11 cellular contexts compared by ENCODE assay signal in the genomic region with DNA sequence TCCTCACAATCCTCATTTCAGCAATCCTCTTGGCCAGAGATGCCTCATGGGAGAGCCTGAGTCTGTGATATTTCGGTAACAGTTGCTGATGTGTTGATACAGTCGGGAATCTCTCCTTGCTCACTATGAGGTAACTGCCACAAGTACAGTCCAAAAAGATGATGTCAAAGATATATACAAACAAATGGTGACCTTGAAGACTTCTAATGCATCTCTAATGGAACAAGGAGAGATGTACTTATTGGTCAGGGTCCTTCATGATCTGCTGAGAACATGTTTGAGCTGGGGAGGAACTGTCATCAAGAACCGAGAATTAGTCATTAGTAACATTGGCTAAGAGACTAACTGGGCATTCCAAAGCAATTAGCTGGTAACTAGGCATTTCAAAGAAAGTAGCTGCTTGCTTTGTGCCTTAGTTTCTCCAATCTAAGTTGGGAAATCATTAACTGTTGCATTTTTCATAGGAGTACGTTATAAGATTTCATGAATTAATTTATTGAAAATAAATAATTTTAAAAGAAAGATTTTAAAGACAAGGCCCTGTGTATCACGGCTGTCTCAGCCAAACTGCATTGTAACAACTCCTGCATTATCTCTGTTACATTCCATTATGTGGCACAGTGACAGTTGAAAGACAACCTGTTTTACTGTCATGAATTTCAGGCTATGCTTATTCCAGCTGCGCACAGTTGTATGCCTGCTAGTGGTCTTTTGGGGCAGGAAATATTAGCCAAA. TPM values are rescaled to one million over a fixed set of nuclear protein-coding genes. Genes with fewer than 3 reads are reported as not detected.
A peak's percentile ranks its signal among the peaks of the same experiment; 100 is the strongest.
DNase-seq lines count a peak whose midpoint lies in the region; ATAC-seq and TF ChIP-seq lines count a peak whose summit lies in the region.
"Had no signal": no experiment of that assay in that cellular context is flagged by ENCODE, and none has a peak within 500 bp of the region (broad histone marks: within the 10 kb centered on the region; RNA-seq: fewer than 3 reads in every experiment).

No MANE protein-coding gene starts in this region.

- no peak overlapping the region for H3K27ac ChIP-seq in brain microvascular endothelial cell
- H3K27ac ChIP-seq: C4-2B had no signal

- DNase-seq in EL (peak; percentile 83), brain microvascular endothelial cell (peak; percentile 46), left ventricle myocardium superior (no peak), skeletal muscle cell (ENCODE audit: low read depth) (peak; percentile 83)
- no peak for DNase-seq in NK-92 treated with Interleukin-12 subunit alpha and Interleukin-12 subunit beta, amount 100 ng/mL, for 24 hours (lab: John Stamatoyannopoulos, UW)
- DNase-seq: hippocampal formation, NCI-H1694 had no signal

- in situ Hi-C loops in brain microvascular endothelial cell (cut with HindIII; ENCODE audit: low pct_ligation_motif_present, low sequenced_read_pairs) = no loop called here

- no peak for TF ChIP-seq CTCF in brain microvascular endothelial cell (IDR thresholded peaks at IDR 0.05; ENCODE audit: low read depth, low read length, missing control alignments)

- no peaks in the 10 kb centered on the region for H3K27me3 ChIP-seq in brain microvascular endothelial cell (replicated peaks)

- H3K4me3 ChIP-seq in brain microvascular endothelial cell (ENCODE audit: low read depth, low read length) (no peak overlapping the region), skeletal muscle cell (ENCODE audit: low read depth, low read length) (no peak overlapping the region)

- peak; percentile 84 for ATAC-seq in left ventricle myocardium superior
- no peak for ATAC-seq in HG03045 (IDR thresholded peaks at IDR 0.05; ENCODE audit: unreplicated experiment)
- no peak for ATAC-seq in GM19351 (IDR thresholded peaks at IDR 0.05; ENCODE audit: unreplicated experiment)
- ATAC-seq in HG03175 (IDR thresholded peaks at IDR 0.05; ENCODE audit: unreplicated experiment) = no peak

- no peaks in the 10 kb centered on the region for H3K36me3 ChIP-seq in brain microvascular endothelial cell (replicated peaks)

- intact Hi-C loops in left ventricle myocardium superior (cut with micrococcal nuclease) = loop anchor here (10.0 kb wide), 1 partner anchor 47 kb away; no protein-coding TSS in a partner anchor

RNA-seq across cellular contexts. Expression of a gene that starts 56.0 kb away (rescaled TPM):
- 156 TPM for total RNA-seq in left ventricle myocardium superior

Comparison
In these comparisons a context has a peak if more than half of its experiments do, and no peak if none do; other contexts are left out.
1. DNase-seq: peak in EL (single experiment), brain microvascular endothelial cell (single experiment) and skeletal muscle cell (single experiment); none in left ventricle myocardium superior (single experiment) and NK-92 treated with Interleukin-12 subunit alpha and Interleukin-12 subunit beta, amount 100 ng/mL, for 24 hours (single experiment).